Comparison of ENCODE assay signal across 20 cellular contexts in the genomic region with DNA sequence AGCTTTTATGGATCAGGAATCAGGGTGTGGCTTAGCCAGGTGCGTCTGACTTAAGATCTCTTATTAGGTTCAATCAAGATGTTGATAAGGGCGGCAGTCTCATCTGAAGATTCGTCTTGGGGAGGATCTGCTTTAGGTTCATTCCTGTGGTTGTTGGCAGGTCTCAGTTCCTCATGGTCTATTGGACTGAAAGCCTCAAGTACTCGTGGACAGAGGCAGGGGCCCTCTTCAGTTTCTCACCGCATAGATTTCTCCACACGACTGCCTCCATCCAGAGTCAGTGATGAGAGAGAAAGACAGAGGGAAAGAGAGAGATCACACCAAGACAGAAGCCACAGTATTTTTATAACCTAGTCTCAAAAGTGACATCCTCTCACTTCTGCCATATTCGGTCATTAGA.
DNase-seq lines count a peak whose midpoint lies in the region; ATAC-seq and TF ChIP-seq lines count a peak whose summit lies in the region.
"Had no signal": no experiment of that assay in that cellular context is flagged by ENCODE, and none has a peak within 500 bp of the region (broad histone marks: within the 10 kb centered on the region; RNA-seq: fewer than 3 reads in every experiment).

No MANE protein-coding gene starts in this region.

- ATAC-seq in GM18873 (IDR thresholded peaks at IDR 0.05; ENCODE audit: low FRiP score, unreplicated experiment), result no peak

- TF ChIP-seq CTCF in GM12865 (IDR thresholded peaks at IDR 0.05; ENCODE audit: insufficient read depth, low read depth, low read length, missing control alignments), result no peak

- no peak overlapping the region for H3K4me3 ChIP-seq in GM12865 (ENCODE audit: low read depth, low read length)
- H3K4me3 ChIP-seq: BLaER1 had no signal

- DNase-seq in GM12865 (ENCODE audit: low read depth), result peak; percentile 23
- peak; percentile 47 for DNase-seq in MV-4-11 (lab: John Stamatoyannopoulos, UW)
- peak; percentile 28 for DNase-seq in RPMI8226
- DNase-seq in DMS79 treated with DMSO at 0.1 percent for 48 hours (lab: John Stamatoyannopoulos, UW), result no peak
- DNase-seq in NCI-H1048 (lab: John Stamatoyannopoulos, UW), result no peak
- DNase-seq: 8988T; ACHN; BE2C; C1 segment of cervical spinal cord; CD4-positive, alpha-beta memory T cell; CD4-positive, CD25-positive, alpha-beta regulatory T cell; CD8-positive, alpha-beta memory T cell; COR-L47; DMS 273 treated with DMSO at 0.1 percent for 48 hours; DMS153; DMS53; DMS79; GF-D8 had no signal

Comparison
In these comparisons a context has a peak if more than half of its experiments do, and no peak if none do; other contexts are left out.
1. DNase-seq: peak in GM12865 (single experiment), MV-4-11 (single experiment) and RPMI8226 (single experiment); none in DMS79 treated with DMSO at 0.1 percent for 48 hours (single experiment) and NCI-H1048 (single experiment).